ENCODE assay signal across 1 cellular context in genomic region chrX:108036298-108036973, GRCh38.
TF ChIP-seq lines count a peak whose summit lies in the region.

No MANE protein-coding gene starts in this region.

TF ChIP-seq in GM23338, 12 proteins besides CTCF, POLR2A, EP300 and RAD21 (continued from another document):
- TF ChIP-seq REST (IDR thresholded peaks at IDR 0.05; ENCODE audit: unreplicated experiment): no peak
- TF ChIP-seq EZH2 (IDR thresholded peaks at IDR 0.05; ENCODE audit: low read depth, unreplicated experiment): no peak
- no peak for TF ChIP-seq JUNB (IDR thresholded peaks at IDR 0.05; ENCODE audit: unreplicated experiment)
- no peak for TF ChIP-seq ZNF462 (CRISPR knock-in tag; IDR thresholded peaks at IDR 0.05)
- no peak for TF ChIP-seq CREB1 (CRISPR knock-in tag; IDR thresholded peaks at IDR 0.05; ENCODE audit: low read depth)
- no peak for TF ChIP-seq ZNF331 (CRISPR knock-in tag; IDR thresholded peaks at IDR 0.05; ENCODE audit: low read depth)
